8 cellular contexts compared by ENCODE assay signal in genomic region chr17:39450847-39451581, GRCh38. TPM values are rescaled to one million over a fixed set of nuclear protein-coding genes. Genes with fewer than 3 reads are reported as not detected.
A peak's percentile ranks its signal among the peaks of the same experiment; 100 is the strongest.
DNase-seq lines count a peak whose midpoint lies in the region; ATAC-seq and TF ChIP-seq lines count a peak whose summit lies in the region.

MED1 (minus strand) TSS chr17:39451263; CDS start chr17:39451062, 201 bp downstream.

- H3K4me1 ChIP-seq in mucosa of descending colon (ENCODE audit: low read depth), result peaks cover 7% of the 10 kb centered on the region

- no peaks in the 10 kb centered on the region for H3K36me3 Mint-ChIP-seq in IgD-negative memory B cell

- no peaks in the 10 kb centered on the region for H3K9me3 Mint-ChIP-seq in IgD-negative memory B cell

- DNase-seq in DMS 273 (lab: John Stamatoyannopoulos, UW; ENCODE audit: unreplicated experiment) (peak; percentile 100), OCI-M2 (lab: John Stamatoyannopoulos, UW; ENCODE audit: unreplicated experiment) (peak; percentile 88), activated T-cell treated with anti-CD3 and anti-CD28 coated beads for 4 hours (peak; percentile 82), epithelial cell of esophagus (ENCODE audit: low read depth) (peak; percentile 98), mucosa of descending colon (peak; percentile 95 to 96 (median 95))
- DNase-seq in stimulated activated CD8-positive, alpha-beta memory T cell treated with anti-CD3 and anti-CD28 coated beads, Interleukin-4, amount 100 ng/mL, for 24 hours (ENCODE audit: low read depth), result peak; percentile 83

- no peaks in the 10 kb centered on the region for H3K36me3 ChIP-seq in mucosa of descending colon (ENCODE audit: low read depth)

- TF ChIP-seq CTCF in epithelial cell of esophagus (IDR thresholded peaks at IDR 0.05; ENCODE audit: insufficient read depth, low read depth, low read length, missing control alignments) (peak; percentile 5), mucosa of descending colon (IDR thresholded peaks at IDR 0.05) (no peak)

- no peaks in the 10 kb centered on the region for H3K9me3 ChIP-seq in mucosa of descending colon

- peak within 1 kb of the TSS; percentile 97 to 99 (median 98) for H3K27ac Mint-ChIP-seq in IgD-negative memory B cell

- H3K4me3 ChIP-seq in epithelial cell of esophagus (ENCODE audit: low read length), result peak within 1 kb of the TSS; percentile 99
- H3K4me3 ChIP-seq in mucosa of descending colon, result peak within 1 kb of the TSS; percentile 54

- H3K4me3 Mint-ChIP-seq in IgD-negative memory B cell, result peak within 1 kb of the TSS; percentile 95 to 99 (median 99)

- peaks cover 12 to 20% (median 14%) of the 10 kb centered on the region in 3 donors for H3K4me1 Mint-ChIP-seq in IgD-negative memory B cell

- intact Hi-C loops in mucosa of descending colon (cut with DNase I, micrococcal nuclease), result no loop called here

- peak; percentile 91 for ATAC-seq in GM21529 (IDR thresholded peaks at IDR 0.05; ENCODE audit: unreplicated experiment)
- ATAC-seq in mucosa of descending colon, result peak; percentile 99

- H3K27me3 Mint-ChIP-seq in IgD-negative memory B cell, result no peaks in the 10 kb centered on the region

RNA-seq across cellular contexts. Expression of gene MED1, which starts in this region (rescaled TPM):
- polyA plus RNA-seq in IgD-negative memory B cell, result 20.8 TPM
- 10 to 100 TPM; 23.8 to 36.4 (median 27.6) TPM for total RNA-seq in mucosa of descending colon

Comparison
In these comparisons a context has a peak if more than half of its experiments do, and no peak if none do; other contexts are left out.
1. Peak in every context shown above with its lines: DNase-seq, ATAC-seq and H3K4me3 ChIP-seq.